8 cellular contexts compared by ENCODE assay signal in genomic region chr3:183447206-183448001, GRCh38. TPM values are rescaled to one million over a fixed set of nuclear protein-coding genes. Genes with fewer than 3 reads are reported as not detected.
DNase-seq lines count a peak whose midpoint lies in the region; ATAC-seq and TF ChIP-seq lines count a peak whose summit lies in the region.

No MANE protein-coding gene starts in this region.

- H3K9me3 Mint-ChIP-seq in Calu3 (ENCODE audit: low read depth, unreplicated experiment): peaks cover 9% of the 10 kb centered on the region
- H3K9me3 Mint-ChIP-seq in activated T-helper 2 cell treated with anti-CD3 and anti-CD28 coated beads, Interferon-gamma antibody, Interleukin-2, Interleukin-4, amounts not matched to agents 10 μg/mL and 5 μg/mL and 100 μg/mL, durations not matched to agents 14 hours and 24 hours and 36 hours: peaks cover 24% of the 10 kb centered on the region
- peaks cover 2 to 9% of the 10 kb centered on the region in 2 donors for H3K9me3 Mint-ChIP-seq in natural killer cell

- DNase-seq in Calu3 (peak; percentile 96), LHCN-M2 (ENCODE audit: low read depth) (peak; percentile 93), RPMI8226 (peak; percentile 95), fibroblast of pulmonary artery (ENCODE audit: low read depth) (peak; percentile 85), natural killer cell (peak; percentile 67)
- DNase-seq in activated T-helper 2 cell treated with anti-CD3 and anti-CD28 coated beads, Interferon-gamma antibody, Interleukin-2, Interleukin-4, amounts not matched to agents 10 μg/mL and 5 μg/mL and 100 μg/mL, durations not matched to agents 14 hours and 24 hours and 36 hours (ENCODE audit: low spot score): peak; percentile 78
- DNase-seq in stimulated activated naive CD4-positive, alpha-beta T cell (lab: John Stamatoyannopoulos, UW): peak; percentile 45 to 61 (median 48)

- CTCF ChIA-PET in Calu3 (lab: Charles Lee): interaction anchor here (0.5 to 0.8 kb wide), 2 partner anchors 9 to 301 kb away, joined by 3 read pairs; no protein-coding TSS in a partner anchor

- H3K4me3 Mint-ChIP-seq in Calu3 (ENCODE audit: low read depth, unreplicated experiment) (peak overlapping the region; percentile 96), natural killer cell (peak overlapping the region; percentile 97)
- peak overlapping the region; percentile 92 for H3K4me3 Mint-ChIP-seq in activated T-helper 2 cell treated with anti-CD3 and anti-CD28 coated beads, Interferon-gamma antibody, Interleukin-2, Interleukin-4, amounts not matched to agents 10 μg/mL and 5 μg/mL and 100 μg/mL, durations not matched to agents 14 hours and 24 hours and 36 hours (ENCODE audit: low read depth)

- H3K4me1 Mint-ChIP-seq in Calu3 (ENCODE audit: low read depth, unreplicated experiment) (peaks cover 15% of the 10 kb centered on the region), natural killer cell (peaks cover 25 to 29% of the 10 kb centered on the region in 2 donors)
- H3K4me1 Mint-ChIP-seq in activated T-helper 2 cell treated with anti-CD3 and anti-CD28 coated beads, Interferon-gamma antibody, Interleukin-2, Interleukin-4, amounts not matched to agents 10 μg/mL and 5 μg/mL and 100 μg/mL, durations not matched to agents 14 hours and 24 hours and 36 hours (ENCODE audit: low read depth): peaks cover 17% of the 10 kb centered on the region

- peaks cover 8% of the 10 kb centered on the region for H3K27me3 Mint-ChIP-seq in Calu3 (ENCODE audit: unreplicated experiment)
- H3K27me3 Mint-ChIP-seq in activated T-helper 2 cell treated with anti-CD3 and anti-CD28 coated beads, Interferon-gamma antibody, Interleukin-2, Interleukin-4, amounts not matched to agents 10 μg/mL and 5 μg/mL and 100 μg/mL, durations not matched to agents 14 hours and 24 hours and 36 hours (ENCODE audit: low read depth): peaks cover 9% of the 10 kb centered on the region
- H3K27me3 Mint-ChIP-seq in natural killer cell (ENCODE audit: low read depth in 2 of 2): peaks cover 0 to 6% of the 10 kb centered on the region in 2 donors

- TF ChIP-seq CTCF in Calu3 (IDR thresholded peaks at IDR 0.05; ENCODE audit: unreplicated experiment) (no peak), fibroblast of pulmonary artery (IDR thresholded peaks at IDR 0.05; ENCODE audit: low read length, missing control alignments) (no peak), natural killer cell (IDR thresholded peaks at IDR 0.05) (no peak)

- H3K4me3 ChIP-seq in fibroblast of pulmonary artery (replicated peaks; ENCODE audit: low read depth, low read length): peak overlapping the region; percentile 93

- no TSS peak for BruUV-seq in Calu3 (replicated peaks; lab: Mats Ljungman, UMichigan)

- intact Hi-C loops in Calu3 (cut with micrococcal nuclease; ENCODE audit: unreplicated experiment) (no loop called here), natural killer cell (cut with micrococcal nuclease) (loop anchor here (1.0 kb wide), 1 partner anchor 189 kb away; no protein-coding TSS in a partner anchor)
- intact Hi-C loops in activated T-helper 2 cell treated with anti-CD3 and anti-CD28 coated beads, Interferon-gamma antibody, Interleukin-2, Interleukin-4, amounts not matched to agents 10 μg/mL and 5 μg/mL and 100 μg/mL, durations not matched to agents 14 hours and 24 hours and 36 hours (cut with micrococcal nuclease): loop anchor here (1.0 kb wide), 3 partner anchors 11 to 22 kb away; no protein-coding TSS in a partner anchor

- H3K27ac Mint-ChIP-seq in Calu3 (ENCODE audit: unreplicated experiment) (peak overlapping the region; percentile 66), natural killer cell (peak overlapping the region; percentile 75 to 89)
- H3K27ac Mint-ChIP-seq in activated T-helper 2 cell treated with anti-CD3 and anti-CD28 coated beads, Interferon-gamma antibody, Interleukin-2, Interleukin-4, amounts not matched to agents 10 μg/mL and 5 μg/mL and 100 μg/mL, durations not matched to agents 14 hours and 24 hours and 36 hours: peak overlapping the region; percentile 83

- H3K36me3 Mint-ChIP-seq in Calu3 (ENCODE audit: insufficient read depth, unreplicated experiment): peaks cover 17% of the 10 kb centered on the region
- peaks cover 13% of the 10 kb centered on the region for H3K36me3 Mint-ChIP-seq in activated T-helper 2 cell treated with anti-CD3 and anti-CD28 coated beads, Interferon-gamma antibody, Interleukin-2, Interleukin-4, amounts not matched to agents 10 μg/mL and 5 μg/mL and 100 μg/mL, durations not matched to agents 14 hours and 24 hours and 36 hours (ENCODE audit: low read depth)
- H3K36me3 Mint-ChIP-seq in natural killer cell: peaks cover 6% of the 10 kb centered on the region

- peak; percentile 86 for ATAC-seq in GM21619 (IDR thresholded peaks at IDR 0.05; ENCODE audit: unreplicated experiment)
- peak; percentile 87 to 89 (median 87) for ATAC-seq in natural killer cell

RNA-seq across cellular contexts. Expression of gene MCF2L2, which starts 19.0 kb away (rescaled TPM):
- 0.27 and 0.35 TPM in 2 replicates for total RNA-seq in Calu3 (2022)
- 0.13 and 0.23 TPM in 2 replicates for total RNA-seq in LHCN-M2 (2014; rRNA removed)
- 0.41 TPM for polyA plus RNA-seq in LHCN-M2 (2012)
- 7.5 and 8.3 TPM in 2 replicates for total RNA-seq in activated T-helper 2 cell treated with anti-CD3 and anti-CD28 coated beads, Interferon-gamma antibody, Interleukin-2, Interleukin-4, amounts not matched to agents 10 μg/mL and 5 μg/mL and 100 μg/mL, durations not matched to agents 14 hours and 24 hours and 36 hours
- 1 to 10 TPM; 2.2 to 4.9 (median 2.7) TPM for total RNA-seq in natural killer cell

Comparison
In these comparisons a context has a peak if more than half of its experiments do, and no peak if none do; other contexts are left out.
1. Peak in every context shown above with its lines: DNase-seq, ATAC-seq and H3K4me3 ChIP-seq.